Comparison of ENCODE assay signal across 8 cellular contexts in genomic region chr20:23420943-23421925, GRCh38. TPM values are rescaled to one million over a fixed set of nuclear protein-coding genes. Genes with fewer than 3 reads are reported as not detected.
DNase-seq lines count a peak whose midpoint lies in the region; ATAC-seq, FAIRE-seq and TF ChIP-seq lines count a peak whose summit lies in the region.

TSS of gene NAPB (minus strand) at chr20:23421488. CDS start at chr20:23421402, 86 bp downstream.

- 1% methylated on average over 55 of the region's 64 CpGs for WGBS in HepG2 (ENCODE audit: low lambda C conversion rate)

- CTCF ChIA-PET in CD4-positive, alpha-beta T cell (lab: Charles Lee), result interaction anchor here (0.9 to 2.0 kb wide), 5 partner anchors 10 to 71 kb away, joined by 3 to 7 read pairs (median 4); no protein-coding TSS in a partner anchor
- CTCF ChIA-PET in HepG2 (lab: Yijun Ruan, JAX; ENCODE audit: low intra/inter-chr PET ratio, low total read pairs), result no interaction called here

- intact Hi-C loops in CD4-positive, alpha-beta T cell (cut with DNase I, micrococcal nuclease), result loop anchor here (1.0 to 10.0 kb wide), 5 partner anchors 24 to 1634 kb away; partner anchors contain the start of genes ACSS1 (in 1 of the 2), APMAP (in 1 of the 2), GZF1 (in 1 of the 2) and NXT1 (in 1 of the 2)
- intact Hi-C loops in HepG2 (cut with micrococcal nuclease; ENCODE audit: unreplicated experiment), result loop anchor here (5.0 kb wide), 1 partner anchor 69 kb away; the partner anchor contains the start of gene NXT1

- H4K20me1 ChIP-seq in HepG2 (ENCODE audit: insufficient read depth, low read length), result peaks cover 7% of the 10 kb centered on the region; the same call in 1 of the 2 replicates

- H3K9me3 ChIP-seq in CD4-positive, alpha-beta T cell (ENCODE audit: control insufficient read depth, low read length), result no peaks in the 10 kb centered on the region
- no peaks in the 10 kb centered on the region for H3K9me3 ChIP-seq in HepG2 (ENCODE audit: low read length)

- peak; percentile 99 for ATAC-seq in CD4-positive, alpha-beta T cell (ENCODE audit: poor library complexity)
- ATAC-seq in GM19397 (IDR thresholded peaks at IDR 0.05; ENCODE audit: unreplicated experiment), result peak; percentile 97
- peak; percentile 94 for ATAC-seq in HG03565 (IDR thresholded peaks at IDR 0.05; ENCODE audit: unreplicated experiment)
- ATAC-seq in HepG2, result peak; percentile 98

- H3K27me3 Mint-ChIP-seq in CD4-positive, alpha-beta T cell, result peaks cover 14% of the 10 kb centered on the region

- peak; percentile 75 to 96 for TF ChIP-seq POLR2A in HepG2 (IDR thresholded peaks at IDR 0.05; ENCODE audit: insufficient read depth in 1 of 2, low read depth in 2 of 2, low read length in 2 of 2)

- H3K4me1 Mint-ChIP-seq in CD4-positive, alpha-beta T cell (ENCODE audit: low read depth), result peaks cover 40% of the 10 kb centered on the region

- peak within 1 kb of the TSS; percentile 76 to 99 (median 93) for H3K4me3 ChIP-seq in HepG2 (replicated peaks in 1 of 3; ENCODE audit: insufficient read depth in 1 of 3, low read depth in 2 of 3, low read length in 3 of 3)

- peak within 1 kb of the TSS; percentile 94 for H3K4me2 ChIP-seq in HepG2 (ENCODE audit: low read depth, low read length)

- peaks cover 4% of the 10 kb centered on the region for H3K36me3 Mint-ChIP-seq in CD4-positive, alpha-beta T cell (ENCODE audit: low read depth)

- H3K9me3 Mint-ChIP-seq in CD4-positive, alpha-beta T cell, result no peaks in the 10 kb centered on the region

- H3K79me2 ChIP-seq in HepG2 (ENCODE audit: insufficient read depth, low read length), result peaks cover 37% of the 10 kb centered on the region

- peak; percentile 86 to 94 (median 90) for DNase-seq in CD4-positive, alpha-beta T cell
- DNase-seq in NCI-H748 (lab: John Stamatoyannopoulos, UW; ENCODE audit: unreplicated experiment), result peak; percentile 98
- DNase-seq in activated CD4-positive, alpha-beta T cell treated with anti-CD3 and anti-CD28 coated beads, Interleukin-2, amount 50 U/mL, for 1 hour, result peak; percentile 91
- DNase-seq in dedifferentiated amniotic fluid mesenchymal stem cell (ENCODE audit: extremely low spot score), result peak; percentile 90
- peak; percentile 92 for DNase-seq in HepG2 (ENCODE audit: low spot score)
- peak; percentile 84 to 91 for DNase-seq in stimulated activated CD4-positive, alpha-beta T cell treated with anti-CD3 and anti-CD28 coated beads, Interleukin-2, amount 100 ng/mL, for 48 hours

- in situ Hi-C loops in HepG2 (cut with HindIII; ENCODE audit: extremely low pct_ligation_motif_present, low pct_unique_long_range_greater_than_20kb), result no loop called here

- H3K27ac ChIP-seq in CD4-positive, alpha-beta T cell (ENCODE audit: low read depth, low read length), result peak within 1 kb of the TSS; percentile 36
- H3K27ac ChIP-seq in HepG2 (ENCODE audit: extremely low read length, insufficient read depth, low read length), result peak within 1 kb of the TSS; percentile 66

- H3K4me3 Mint-ChIP-seq in CD4-positive, alpha-beta T cell, result peak within 1 kb of the TSS; percentile 93

- H3K27me3 ChIP-seq in CD4-positive, alpha-beta T cell (ENCODE audit: control insufficient read depth, insufficient read depth, low read length), result no peaks in the 10 kb centered on the region
- H3K27me3 ChIP-seq in HepG2 (ENCODE audit: control insufficient read depth in 1 of 2, insufficient read depth in 2 of 2, low read length in 2 of 2), result no peaks in the 10 kb centered on the region

- POLR2A ChIA-PET in CD4-positive, alpha-beta T cell (lab: Charles Lee), result interaction anchor here (0.9 to 3.2 kb wide), 7 partner anchors 11 to 71 kb away, joined by 3 to 79 read pairs (median 4); partner anchors contain the start of genes GZF1 and NXT1
- POLR2A ChIA-PET in HepG2 (lab: Yijun Ruan, JAX), result interaction anchor here (0.7 to 5.0 kb wide), 20 partner anchors 9 to 909 kb away, joined by 3 to 56 read pairs (median 7); partner anchors contain the start of genes CST3, GZF1 and NXT1

- BruUV-seq in HepG2 (replicated peaks; lab: Mats Ljungman, UMichigan), result no TSS peak

- FAIRE-seq in HepG2 (lab: Jason Lieb, UNC), result peak; percentile 53

- peak within 1 kb of the TSS; percentile 85 for H3K27ac Mint-ChIP-seq in CD4-positive, alpha-beta T cell

- no peaks in the 10 kb centered on the region for H3K36me3 ChIP-seq in HepG2 (replicated peaks in 1 of 2; ENCODE audit: control insufficient read depth in 1 of 2, insufficient read depth in 2 of 2, low read length in 2 of 2)

- H3K4me1 ChIP-seq in HepG2 (ENCODE audit: insufficient read depth, low read length), result peaks cover 62% of the 10 kb centered on the region

- TF ChIP-seq EP300 in HepG2 (IDR thresholded peaks at IDR 0.05; ENCODE audit: low read depth in 2 of 2, low read length in 2 of 2) (no peak; a peak in 1 of 4 replicates), HepG2 (CRISPR knock-in tag; IDR thresholded peaks at IDR 0.05; ENCODE audit: borderline replicate concordance) (peak; percentile 29)

- peak within 1 kb of the TSS; percentile 85 for H3K9ac ChIP-seq in HepG2 (ENCODE audit: insufficient read depth, low read depth, low read length)

- peak; percentile 48 for TF ChIP-seq CTCF in CD4-positive, alpha-beta T cell (IDR thresholded peaks at IDR 0.05)
- TF ChIP-seq CTCF in HepG2 (CRISPR knock-in tag; IDR thresholded peaks at IDR 0.05), result peak; percentile 53; the same call in 1 of the 2 replicates

- TF ChIP-seq RAD21 in HepG2 (CRISPR knock-in tag; IDR thresholded peaks at IDR 0.05), result no peak

- peak within 1 kb of the TSS; percentile 89 for H2AFZ ChIP-seq in HepG2 (ENCODE audit: low read length)

TF ChIP-seq in HepG2, 621 proteins besides CTCF, POLR2A, EP300 and RAD21 (continues in another document):
- TF ChIP-seq ZNF431 (CRISPR knock-in tag; IDR thresholded peaks at IDR 0.05; ENCODE audit: borderline replicate concordance, low read depth) (peak; percentile 47; the same call in 1 of the 2 replicates), SALL1 (CRISPR knock-in tag; IDR thresholded peaks at IDR 0.05) (peak; percentile 88), ARNTL (CRISPR knock-in tag; IDR thresholded peaks at IDR 0.05) (no peak; the same call in 1 of the 2 replicates), ZNF629 (CRISPR knock-in tag; conservative IDR thresholded peaks at IDR 0.05) (peak; percentile 16), ASH2L (IDR thresholded peaks at IDR 0.05; ENCODE audit: insufficient read length, low read depth, low read length) (peak; percentile 76), JUN (CRISPR knock-in tag; IDR thresholded peaks at IDR 0.05) (no peak), ZIK1 (CRISPR knock-in tag; IDR thresholded peaks at IDR 0.05; ENCODE audit: borderline replicate concordance, low read depth) (no peak; the same call in 1 of the 2 replicates), LRRFIP1 (CRISPR knock-in tag; conservative IDR thresholded peaks at IDR 0.05) (no peak), ZNF30 (CRISPR knock-in tag; IDR thresholded peaks at IDR 0.05) (no peak), YEATS4 (CRISPR knock-in tag; IDR thresholded peaks at IDR 0.05; ENCODE audit: borderline replicate concordance) (peak; percentile 75), ZNF850 (CRISPR knock-in tag; conservative IDR thresholded peaks at IDR 0.05) (no peak), ZBTB8A (CRISPR knock-in tag; IDR thresholded peaks at IDR 0.05; ENCODE audit: borderline replicate concordance, low read depth) (peak; percentile 24; the same call in 1 of the 2 replicates), ZFX (CRISPR knock-in tag; IDR thresholded peaks at IDR 0.05; ENCODE audit: low read depth) (peak; percentile 96)

RNA-seq across cellular contexts. Expression of gene NAPB, which starts in this region (rescaled TPM):
- total RNA-seq in CD4-positive, alpha-beta T cell, result 1 to 10 TPM; 7.5 to 8.9 TPM
- 9.5 and 15.2 TPM in 2 replicates for total RNA-seq in HepG2 (2016; rRNA removed; fragmentation: Illumina TruSeq; extraction: Trizol)
- 5.7 and 8.3 TPM in 2 replicates for total RNA-seq in HepG2 (2016; cell fraction: cytosol; rRNA removed; fragmentation: Illumina TruSeq; extraction: Trizol; ENCODE audit: low read depth)
- total RNA-seq in HepG2 (2016; cell fraction: insoluble cytoplasmic fraction; rRNA removed; fragmentation: Illumina TruSeq; extraction: Trizol), result 9.4 and 13.7 TPM in 2 replicates
- total RNA-seq in HepG2 (2016; cell fraction: membrane; rRNA removed; fragmentation: Illumina TruSeq; extraction: Trizol), result 5.0 and 5.2 TPM in 2 replicates
- total RNA-seq in HepG2 (2016; cell fraction: nucleus; rRNA removed; fragmentation: Illumina TruSeq; extraction: Trizol), result 31.9 and 36.9 TPM in 2 replicates
- 16.1 and 16.3 TPM in 2 replicates for polyA plus RNA-seq in HepG2 (2011; rRNA removed)
- 3.3 and 5.9 TPM in 2 replicates for polyA plus RNA-seq in HepG2 (2011; cell fraction: cytosol; rRNA removed)
- 32.8 and 44.6 TPM in 2 replicates for polyA plus RNA-seq in HepG2 (2011; cell fraction: nucleus; rRNA removed)
- 17.1 and 18.6 TPM in 2 replicates for polyA plus RNA-seq in HepG2 (2012)
- 0.59 and 0.69 TPM in 2 replicates for polyA plus RNA-seq in HepG2 (2016; cell fraction: cytosol; fragmentation: Illumina TruSeq; extraction: Trizol; ENCODE audit: low read depth)
- polyA plus RNA-seq in HepG2 (2016; cell fraction: insoluble cytoplasmic fraction; fragmentation: Illumina TruSeq; extraction: Trizol; ENCODE audit: low read depth), result 9.7 and 10.6 TPM in 2 replicates
- polyA plus RNA-seq in HepG2 (2016; cell fraction: membrane; fragmentation: Illumina TruSeq; extraction: Trizol; ENCODE audit: low read depth), result 2.0 and 2.7 TPM in 2 replicates
- 41.0 and 41.3 TPM in 2 replicates for polyA plus RNA-seq in HepG2 (2016; cell fraction: nucleus; fragmentation: Illumina TruSeq; extraction: Trizol; ENCODE audit: insufficient read depth, low read depth)
- polyA minus RNA-seq in HepG2 (2011; rRNA and poly(A)+ RNA removed; ENCODE audit: low replicate concordance), result 6.7 and 8.6 TPM in 2 replicates
- 2.5 and 5.2 TPM in 2 replicates for polyA minus RNA-seq in HepG2 (2011; cell fraction: cytosol; rRNA and poly(A)+ RNA removed)
- polyA minus RNA-seq in HepG2 (2011; cell fraction: nucleus; rRNA and poly(A)+ RNA removed), result 82.9 and 91.0 TPM in 2 replicates

Comparison
In these comparisons a context has a peak if more than half of its experiments do, and no peak if none do; other contexts are left out.
1. Peak in every context shown above with its lines: DNase-seq, ATAC-seq, H3K4me3 ChIP-seq and H3K27ac ChIP-seq.